In genomic region chr15:71752604-71753289, GRCh38 we compare ENCODE assay signal across 9 cellular contexts. TPM values are rescaled to one million over a fixed set of nuclear protein-coding genes. Genes with fewer than 3 reads are reported as not detected.
DNase-seq lines count a peak whose midpoint lies in the region; ATAC-seq, FAIRE-seq and TF ChIP-seq lines count a peak whose summit lies in the region.
"Had no signal": no experiment of that assay in that cellular context is flagged by ENCODE, and none has a peak within 500 bp of the region (broad histone marks: within the 10 kb centered on the region; RNA-seq: fewer than 3 reads in every experiment).

No MANE protein-coding gene starts in this region.

- no peaks in the 10 kb centered on the region for H3K36me3 ChIP-seq in colonic mucosa

- H3K27ac ChIP-seq in colonic mucosa, result peak overlapping the region; percentile 48
- H3K27ac ChIP-seq: HL-60 had no signal

- no peak overlapping the region for H3K4me3 ChIP-seq in colonic mucosa

- DNase-seq in GM03348 (ENCODE audit: low spot score) (peak; percentile 56), NCI-H526 treated with DMSO at 0.1 percent for 48 hours (lab: John Stamatoyannopoulos, UW) (peak; percentile 3), colonic mucosa (peak; percentile 83), non-pigmented ciliary epithelial cell (ENCODE audit: low read depth) (peak; percentile 93)

- peak; percentile 49 for TF ChIP-seq CTCF in colonic mucosa (IDR thresholded peaks at IDR 0.05)

- H3K27me3 ChIP-seq in colonic mucosa, result no peaks in the 10 kb centered on the region

- peaks cover 7% of the 10 kb centered on the region for H3K4me1 ChIP-seq in colonic mucosa

- intact Hi-C loops in colonic mucosa (cut with DNase I), result loop anchor here (5.0 kb wide), 1 partner anchor 405 kb away; no protein-coding TSS in a partner anchor

- peak; percentile 23 for FAIRE-seq in A204.1 (lab: Jason Lieb, UNC)

- H3K9me3 ChIP-seq in colonic mucosa, result no peaks in the 10 kb centered on the region

- no peak for ATAC-seq in HG03342 (IDR thresholded peaks at IDR 0.05; ENCODE audit: unreplicated experiment)
- no peak for ATAC-seq in HG02610 (IDR thresholded peaks at IDR 0.05; ENCODE audit: unreplicated experiment)
- no peak for ATAC-seq in GM21381 (IDR thresholded peaks at IDR 0.05; ENCODE audit: unreplicated experiment)

- no peak overlapping the region for H3K9ac ChIP-seq in colonic mucosa (ENCODE audit: low read depth in 2 of 2, low read length in 2 of 2)

RNA-seq across cellular contexts. Expression of gene NR2E3, which starts 57.6 kb away (rescaled TPM):
- total RNA-seq in colonic mucosa, result under 1 TPM; 0.35 to 0.64 TPM

Comparison
In these comparisons a context has a peak if more than half of its experiments do, and no peak if none do; other contexts are left out.
1. DNase-seq: peak in every context shown above with its lines; median percentile 93 in non-pigmented ciliary epithelial cell; 83 in colonic mucosa; 56 in GM03348; 3 in NCI-H526 treated with DMSO at 0.1 percent for 48 hours.